9 cellular contexts compared by ENCODE assay signal in the genomic region with DNA sequence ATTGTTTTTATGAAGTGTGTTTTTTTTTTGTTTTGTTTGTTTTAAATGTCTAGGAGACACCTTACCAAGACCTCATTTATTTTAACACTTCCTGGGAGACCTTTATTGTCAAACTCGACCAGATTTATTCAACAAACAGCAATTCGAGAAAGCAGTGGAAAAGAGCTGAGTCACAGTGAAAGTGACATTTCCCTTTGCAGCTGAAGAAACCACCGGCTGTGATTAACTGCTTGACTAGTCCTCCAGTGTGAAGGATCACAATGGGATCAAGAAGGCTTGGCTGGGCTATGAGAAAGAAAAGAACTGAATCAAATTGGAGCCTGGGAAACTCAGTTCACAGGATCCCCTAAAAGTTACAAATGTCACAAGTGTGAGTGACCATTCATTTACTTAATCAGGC. TPM values are rescaled to one million over a fixed set of nuclear protein-coding genes. Genes with fewer than 3 reads are reported as not detected.
DNase-seq lines count a peak whose midpoint lies in the region; ATAC-seq and TF ChIP-seq lines count a peak whose summit lies in the region.
"Had no signal": no experiment of that assay in that cellular context is flagged by ENCODE, and none has a peak within 500 bp of the region (broad histone marks: within the 10 kb centered on the region; RNA-seq: fewer than 3 reads in every experiment).

No MANE protein-coding gene starts in this region.

- intact Hi-C loops in Calu3 (cut with micrococcal nuclease; ENCODE audit: unreplicated experiment): no loop called here
- intact Hi-C loops in body of pancreas (cut with DNase I): no loop called here

- H3K4me1 Mint-ChIP-seq in Calu3 (ENCODE audit: low read depth, unreplicated experiment): peaks cover 19% of the 10 kb centered on the region
- H3K4me1 Mint-ChIP-seq in CD8-positive, alpha-beta memory T cell: no peaks in the 10 kb centered on the region

- H3K27me3 Mint-ChIP-seq in Calu3 (ENCODE audit: unreplicated experiment): no peaks in the 10 kb centered on the region
- H3K27me3 Mint-ChIP-seq in CD8-positive, alpha-beta memory T cell: peaks cover 9 to 20% of the 10 kb centered on the region in 2 donors

- H3K4me1 ChIP-seq in body of pancreas (no peaks in the 10 kb centered on the region), Peyer's patch (no peaks in the 10 kb centered on the region)
- no peaks in the 10 kb centered on the region for H3K4me1 ChIP-seq in CD8-positive, alpha-beta memory T cell (ENCODE audit: insufficient read depth, low read length)

- H3K9me3 Mint-ChIP-seq in Calu3 (ENCODE audit: low read depth, unreplicated experiment): peaks cover 5% of the 10 kb centered on the region
- H3K9me3 Mint-ChIP-seq in CD8-positive, alpha-beta memory T cell: peaks cover 6 to 15% (median 8%) of the 10 kb centered on the region in 5 donors

- no peak overlapping the region for H3K4me3 Mint-ChIP-seq in Calu3 (ENCODE audit: low read depth, unreplicated experiment)
- H3K4me3 Mint-ChIP-seq in CD8-positive, alpha-beta memory T cell: no peak overlapping the region

- DNase-seq in Calu3 (peak; percentile 11), body of pancreas (peak in 2 of 4 donors; percentile 25 to 29), pulmonary artery endothelial cell (ENCODE audit: low read depth, low spot score) (peak; percentile 5), NCI-H748 treated with DMSO at 0.1 percent for 48 hours (lab: John Stamatoyannopoulos, UW) (no peak), Peyer's patch (no peak)
- DNase-seq in CD8-positive, alpha-beta memory T cell: no peak

- H3K9me3 ChIP-seq in body of pancreas (no peaks in the 10 kb centered on the region), Peyer's patch (peaks cover 0 to 6% (median 0%) of the 10 kb centered on the region in 4 donors)
- no peaks in the 10 kb centered on the region for H3K9me3 ChIP-seq in CD8-positive, alpha-beta memory T cell (ENCODE audit: low read length)

- no peak for TF ChIP-seq CTCF in Calu3 (IDR thresholded peaks at IDR 0.05; ENCODE audit: unreplicated experiment)
- TF ChIP-seq CTCF in body of pancreas (IDR thresholded peaks at IDR 0.05): no peak
- no peak for TF ChIP-seq CTCF in Peyer's patch (IDR thresholded peaks at IDR 0.05)

- WGBS in body of pancreas, 2 donors: 2 to 3% methylated on average over 3 of the region's 3 CpGs

- H3K27me3 ChIP-seq in body of pancreas (no peaks in the 10 kb centered on the region), Peyer's patch (no peaks in the 10 kb centered on the region)
- no peaks in the 10 kb centered on the region for H3K27me3 ChIP-seq in CD8-positive, alpha-beta memory T cell (ENCODE audit: insufficient read depth, low read length, poor library complexity, severe bottlenecking)

- H3K27ac Mint-ChIP-seq in Calu3 (ENCODE audit: unreplicated experiment): peak overlapping the region; percentile 87
- no peak overlapping the region for H3K27ac Mint-ChIP-seq in CD8-positive, alpha-beta memory T cell

- POLR2A ChIA-PET in CD8-positive, alpha-beta memory T cell (lab: Charles Lee): no interaction called here

- H3K27ac ChIP-seq in body of pancreas: no peak overlapping the region
- H3K27ac ChIP-seq in Peyer's patch: no peak overlapping the region
- H3K27ac ChIP-seq in CD8-positive, alpha-beta memory T cell (ENCODE audit: low read depth, low read length): no peak overlapping the region

- peak; percentile 92 for ATAC-seq in GM21360 (IDR thresholded peaks at IDR 0.05; ENCODE audit: unreplicated experiment)
- ATAC-seq in HG03460 (IDR thresholded peaks at IDR 0.05; ENCODE audit: unreplicated experiment): peak; percentile 95
- peak; percentile 60 for ATAC-seq in body of pancreas

- no peak overlapping the region for H3K4me3 ChIP-seq in body of pancreas
- H3K4me3 ChIP-seq in Peyer's patch: no peak overlapping the region
- no peak overlapping the region for H3K4me3 ChIP-seq in CD8-positive, alpha-beta memory T cell (ENCODE audit: low read length)

- no peaks in the 10 kb centered on the region for H3K36me3 ChIP-seq in body of pancreas (replicated peaks in 1 of 2; ENCODE audit: insufficient read depth in 1 of 2, low read depth in 2 of 2)
- H3K36me3 ChIP-seq in Peyer's patch: no peaks in the 10 kb centered on the region
- no peaks in the 10 kb centered on the region for H3K36me3 ChIP-seq in CD8-positive, alpha-beta memory T cell (ENCODE audit: insufficient read depth, low read length)

- no peaks in the 10 kb centered on the region for H3K36me3 Mint-ChIP-seq in Calu3 (ENCODE audit: insufficient read depth, unreplicated experiment)
- H3K36me3 Mint-ChIP-seq in CD8-positive, alpha-beta memory T cell: no peaks in the 10 kb centered on the region

- no TSS peak for BruUV-seq in Calu3 (replicated peaks; lab: Mats Ljungman, UMichigan)

- no peak for TF ChIP-seq POLR2A in body of pancreas (IDR thresholded peaks at IDR 0.05)
- TF ChIP-seq POLR2A in Peyer's patch (IDR thresholded peaks at IDR 0.05): no peak

- CTCF ChIA-PET in Calu3 (lab: Charles Lee): interaction anchor here (0.7 to 1.0 kb wide), 3 partner anchors 9 to 42 kb away, joined by 3 read pairs; no protein-coding TSS in a partner anchor
- CTCF ChIA-PET in CD8-positive, alpha-beta memory T cell (lab: Charles Lee): no interaction called here

RNA-seq across cellular contexts. Expression of a gene that starts 11.9 kb away (rescaled TPM):
- total RNA-seq in Calu3 (2022) (not detected in 2 replicates), body of pancreas (not detected), pulmonary artery endothelial cell (not detected in 2 replicates), Peyer's patch (not detected)
- not detected for total RNA-seq in CD8-positive, alpha-beta memory T cell
- polyA plus RNA-seq in CD8-positive, alpha-beta memory T cell: not detected
- total RNA-seq: temporal lobe had no signal

Comparison
In these comparisons a context has a peak if more than half of its experiments do, and no peak if none do; other contexts are left out.
1. DNase-seq: peak in Calu3 (single experiment) and pulmonary artery endothelial cell (single experiment); none in NCI-H748 treated with DMSO at 0.1 percent for 48 hours (single experiment), Peyer's patch (0 of 3) and CD8-positive, alpha-beta memory T cell (0 of 5).
2. Peak in every context shown above with its lines, with median percentiles within 50 percentile points of each other: ATAC-seq.